ENCODE assay signal across 9 cellular contexts in genomic region chr6:7727150-7727950, GRCh38. TPM values are rescaled to one million over a fixed set of nuclear protein-coding genes. Genes with fewer than 3 reads are reported as not detected.
A peak's percentile ranks its signal among the peaks of the same experiment; 100 is the strongest.
DNase-seq lines count a peak whose midpoint lies in the region; ATAC-seq and TF ChIP-seq lines count a peak whose summit lies in the region.
"Had no signal": no experiment of that assay in that cellular context is flagged by ENCODE, and none has a peak within 500 bp of the region (broad histone marks: within the 10 kb centered on the region; RNA-seq: fewer than 3 reads in every experiment).

No MANE protein-coding gene starts in this region.

- H3K9me3 ChIP-seq in HUES6 (ENCODE audit: control insufficient read depth, insufficient read depth, low read depth, low read length) (no peaks in the 10 kb centered on the region), lung (ENCODE audit: control insufficient read depth in 2 of 2, insufficient read depth in 1 of 2, low read length in 1 of 2) (peaks cover 0 to 2% of the 10 kb centered on the region in 2 donors), uterus (no peaks in the 10 kb centered on the region)

- H3K4me1 ChIP-seq in HUES6 (ENCODE audit: control insufficient read depth, insufficient read depth, low read length) (peaks cover 35% of the 10 kb centered on the region), lung (ENCODE audit: control insufficient read depth in 2 of 2, insufficient read depth in 2 of 2, low read length in 2 of 2) (peaks cover 0 to 26% of the 10 kb centered on the region in 2 donors), uterus (peaks cover 0 to 10% of the 10 kb centered on the region in 2 donors)

- TF ChIP-seq CTCF in brain microvascular endothelial cell (IDR thresholded peaks at IDR 0.05; ENCODE audit: low read depth, low read length, missing control alignments): no peak
- TF ChIP-seq CTCF in lung (IDR thresholded peaks at IDR 0.05; ENCODE audit: control extremely low read depth, extremely low read depth): no peak
- no peak for TF ChIP-seq CTCF in uterus (IDR thresholded peaks at IDR 0.05)

- intact Hi-C loops in uterus (cut with DNase I; ENCODE audit: low total_unique reads): loop anchor here (5.0 to 10.0 kb wide), 2 partner anchors 180 to 267 kb away; no protein-coding TSS in a partner anchor

- peak overlapping the region; percentile 26 for H3K9ac ChIP-seq in HUES6 (ENCODE audit: low read length)

- in situ Hi-C loops in brain microvascular endothelial cell (cut with HindIII; ENCODE audit: low pct_ligation_motif_present, low sequenced_read_pairs): no loop called here

- ATAC-seq in lung (ENCODE audit: insufficient read depth, low FRiP score): no peak

- H3K27ac ChIP-seq in HUES6 (ENCODE audit: low read depth, low read length) (no peak overlapping the region), brain microvascular endothelial cell (no peak overlapping the region), lung (ENCODE audit: low read depth in 1 of 2, low read length in 1 of 2) (peak overlapping the region in 1 of 2 donors; percentile 81), uterus (no peak overlapping the region)

- peaks cover 88% of the 10 kb centered on the region for H3K27me3 ChIP-seq in HUES6 (ENCODE audit: control insufficient read depth, insufficient read depth, low read length)
- peaks cover 20% of the 10 kb centered on the region for H3K27me3 ChIP-seq in brain microvascular endothelial cell (replicated peaks)
- H3K27me3 ChIP-seq in lung (ENCODE audit: control insufficient read depth, insufficient read depth): peaks cover 3% of the 10 kb centered on the region
- H3K27me3 ChIP-seq in uterus: peaks cover 0 to 23% of the 10 kb centered on the region in 2 donors

- peak; percentile 13 for DNase-seq in NCI-H1694 treated with DMSO at 0.1 percent for 48 hours (lab: John Stamatoyannopoulos, UW)
- no peak for DNase-seq in NCI-H1694 (lab: John Stamatoyannopoulos, UW)
- no peak for DNase-seq in brain microvascular endothelial cell
- DNase-seq in lung (ENCODE audit: low spot score): no peak
- no peak for DNase-seq in uterus
- no peak for DNase-seq in NCI-H446 treated with DMSO at 0.1 percent for 48 hours (lab: John Stamatoyannopoulos, UW)
- DNase-seq in kidney tubule cell (ENCODE audit: low spot score): no peak

- H3K36me3 ChIP-seq in HUES6 (ENCODE audit: control insufficient read depth, insufficient read depth, low read length) (no peaks in the 10 kb centered on the region), brain microvascular endothelial cell (replicated peaks) (no peaks in the 10 kb centered on the region), lung (ENCODE audit: control insufficient read depth in 2 of 2, insufficient read depth in 2 of 2, low read length in 2 of 2) (no peaks in the 10 kb centered on the region), uterus (no peaks in the 10 kb centered on the region)

- TF ChIP-seq POLR2A in uterus (IDR thresholded peaks at IDR 0.05): no peak

- H3K4me3 ChIP-seq in HUES6 (ENCODE audit: low read depth, low read length) (peak overlapping the region; percentile 70), brain microvascular endothelial cell (ENCODE audit: low read depth, low read length) (peak overlapping the region; percentile 35), lung (peak overlapping the region; percentile 67), uterus (peak overlapping the region; percentile 22 to 45)

- WGBS in lung, 2 donors: 1% methylated on average over 56 to 86 of the region's 86 CpGs

RNA-seq across cellular contexts. Expression of gene BMP6, which starts 1.5 kb away (rescaled TPM):
- total RNA-seq in lung: 10 to 100 TPM in 1 of 2 donors, 1 to 10 TPM in 1; 7.5 to 13.7 TPM
- polyA plus RNA-seq in lung: 10 to 100 TPM in 1 of 2 donors, 1 to 10 TPM in 1; 2.3 to 17.3 TPM
- total RNA-seq in uterus: 1 to 10 TPM; 2.2 to 8.5 (median 4.4) TPM
- total RNA-seq: activated CD8-positive, alpha-beta memory T cell treated with anti-CD3 and anti-CD28 coated beads for 36 hours had no signal
